In genomic region chr5:9513825-9514224, GRCh38 we compare ENCODE assay signal across 11 cellular contexts. TPM values are rescaled to one million over a fixed set of nuclear protein-coding genes. Genes with fewer than 3 reads are reported as not detected.
DNase-seq lines count a peak whose midpoint lies in the region; ATAC-seq, FAIRE-seq and TF ChIP-seq lines count a peak whose summit lies in the region.
"Had no signal": no experiment of that assay in that cellular context is flagged by ENCODE, and none has a peak within 500 bp of the region (broad histone marks: within the 10 kb centered on the region; RNA-seq: fewer than 3 reads in every experiment).

No MANE protein-coding gene starts in this region.

- H3K9ac ChIP-seq in liver (ENCODE audit: low read depth in 1 of 2, low read length in 2 of 2) (no peak overlapping the region), HepG2 (ENCODE audit: insufficient read depth, low read depth, low read length) (no peak overlapping the region)

- H3K4me3 ChIP-seq in liver (ENCODE audit: low read depth in 1 of 3, low read length in 3 of 3) (no peak overlapping the region), HepG2 (replicated peaks in 1 of 3; ENCODE audit: insufficient read depth in 1 of 3, low read depth in 2 of 3, low read length in 3 of 3) (no peak overlapping the region), astrocyte of the cerebellum (ENCODE audit: low read depth, low read length) (no peak overlapping the region)

- H3K27ac ChIP-seq in liver (ENCODE audit: low read depth in 1 of 2, low read length in 2 of 2) = no peak overlapping the region
- H3K27ac ChIP-seq in HepG2 (ENCODE audit: extremely low read length, insufficient read depth, low read length) = no peak overlapping the region

- CTCF ChIA-PET in HepG2 (lab: Yijun Ruan, JAX; ENCODE audit: low intra/inter-chr PET ratio, low total read pairs) = no interaction called here

- H4K20me1 ChIP-seq in HepG2 (ENCODE audit: insufficient read depth, low read length) = no peaks in the 10 kb centered on the region

- H3K27me3 ChIP-seq in liver (ENCODE audit: control insufficient read depth in 4 of 4, insufficient read depth in 4 of 4, low read length in 3 of 4) (peaks cover 0 to 4% (median 0%) of the 10 kb centered on the region in 4 donors), HepG2 (ENCODE audit: control insufficient read depth in 1 of 2, insufficient read depth in 2 of 2, low read length in 2 of 2) (no peaks in the 10 kb centered on the region; a peak in 1 of 5 replicates)

- WGBS in liver = 55% methylated on average over 4 of the region's 4 CpGs
- 1% methylated on average over 4 of the region's 4 CpGs for WGBS in HepG2 (ENCODE audit: low lambda C conversion rate)

- H2AFZ ChIP-seq in HepG2 (ENCODE audit: low read length) = no peak overlapping the region

- no peak for FAIRE-seq in HepG2 (lab: Jason Lieb, UNC)

- TF ChIP-seq EP300 in HepG2 (IDR thresholded peaks at IDR 0.05; ENCODE audit: low read depth in 2 of 2, low read length in 2 of 2) (no peak), HepG2 (CRISPR knock-in tag; IDR thresholded peaks at IDR 0.05; ENCODE audit: borderline replicate concordance) (no peak)

- H3K4me2 ChIP-seq in HepG2 (ENCODE audit: low read depth, low read length) = no peak overlapping the region

- H3K9me3 ChIP-seq in liver (ENCODE audit: control insufficient read depth in 4 of 4, low read length in 3 of 4) (no peaks in the 10 kb centered on the region), HepG2 (ENCODE audit: low read length) (no peaks in the 10 kb centered on the region)

- TF ChIP-seq POLR2A in HepG2 (IDR thresholded peaks at IDR 0.05; ENCODE audit: insufficient read depth in 1 of 2, low read depth in 2 of 2, low read length in 2 of 2) (no peak), GM18505 (IDR thresholded peaks at IDR 0.05; ENCODE audit: borderline replicate concordance, extremely low read depth, insufficient read depth, insufficient read length) (no peak)

- H3K79me2 ChIP-seq in HepG2 (ENCODE audit: insufficient read depth, low read length) = no peaks in the 10 kb centered on the region

- DNase-seq in HepG2 (ENCODE audit: low spot score) (no peak), astrocyte of the cerebellum (ENCODE audit: low read depth) (no peak), iris pigment epithelial cell (ENCODE audit: low read depth) (peak; percentile 42), NCI-H748 treated with DMSO at 0.1 percent for 48 hours (lab: John Stamatoyannopoulos, UW) (no peak), COR-L47 (lab: John Stamatoyannopoulos, UW) (no peak)
- DNase-seq: activated naive CD4-positive, alpha-beta T cell; NCI-H69; stimulated activated naive B cell treated with anti-CD40 and anti-IgM and Interleukin-4, amounts not matched to agents 10 μg/mL and 1 μg/mL and 100 μg/mL, for 72 hours had no signal

- in situ Hi-C loops in HepG2 (cut with HindIII; ENCODE audit: extremely low pct_ligation_motif_present, low pct_unique_long_range_greater_than_20kb) = no loop called here
- in situ Hi-C loops in astrocyte of the cerebellum (cut with HindIII; ENCODE audit: low sequenced_read_pairs) = no loop called here

- H3K4me1 ChIP-seq in liver (ENCODE audit: control insufficient read depth in 4 of 4, insufficient read depth in 4 of 4, low read length in 3 of 4) (no peaks in the 10 kb centered on the region), HepG2 (ENCODE audit: insufficient read depth, low read length) (no peaks in the 10 kb centered on the region)

- H3K36me3 ChIP-seq in liver (ENCODE audit: control insufficient read depth in 4 of 4, insufficient read depth in 3 of 4, low read depth in 1 of 4, low read length in 3 of 4) (no peaks in the 10 kb centered on the region), HepG2 (replicated peaks in 1 of 2; ENCODE audit: control insufficient read depth in 1 of 2, insufficient read depth in 2 of 2, low read length in 2 of 2) (no peaks in the 10 kb centered on the region)

- TF ChIP-seq RAD21 in liver (IDR thresholded peaks at IDR 0.05) (peak in 1 of 2 donors; percentile 55), HepG2 (CRISPR knock-in tag; IDR thresholded peaks at IDR 0.05) (no peak)

- ATAC-seq in HepG2 (no peak), GM21360 (IDR thresholded peaks at IDR 0.05; ENCODE audit: unreplicated experiment) (no peak), GM18505 (IDR thresholded peaks at IDR 0.05; ENCODE audit: unreplicated experiment) (no peak)
- ATAC-seq: stimulated activated naive B cell treated with anti-CD40 and anti-IgM and Interleukin-4, amounts not matched to agents 10 μg/mL and 1 μg/mL and 100 μg/mL, for 72 hours had no signal

- BruUV-seq in HepG2 (replicated peaks; lab: Mats Ljungman, UMichigan) = no TSS peak

- POLR2A ChIA-PET in HepG2 (lab: Yijun Ruan, JAX) = no interaction called here

- intact Hi-C loops in HepG2 (cut with micrococcal nuclease; ENCODE audit: unreplicated experiment) = no loop called here

- TF ChIP-seq CTCF in liver (IDR thresholded peaks at IDR 0.05; ENCODE audit: low read depth, low read length, missing input control) (peak; percentile 8), HepG2 (CRISPR knock-in tag; IDR thresholded peaks at IDR 0.05) (no peak), astrocyte of the cerebellum (IDR thresholded peaks at IDR 0.05; ENCODE audit: low read depth, low read length, missing control alignments) (peak; percentile 48)

TF ChIP-seq in liver, 16 proteins besides CTCF, POLR2A, EP300 and RAD21 (continues in another document):
- TF ChIP-seq YY1 (IDR thresholded peaks at IDR 0.05) (no peak), EGR1 (IDR thresholded peaks at IDR 0.05; ENCODE audit: low read depth in 2 of 2) (no peak), JUND (IDR thresholded peaks at IDR 0.05) (no peak), MAX (IDR thresholded peaks at IDR 0.05) (no peak)

TF ChIP-seq in HepG2, 621 proteins besides CTCF, POLR2A, EP300 and RAD21 (continues in another document):
- TF ChIP-seq ZNF546 (CRISPR knock-in tag; conservative IDR thresholded peaks at IDR 0.05) (no peak), ZNF44 (CRISPR knock-in tag; IDR thresholded peaks at IDR 0.05) (no peak), AGO1 (IDR thresholded peaks at IDR 0.05; ENCODE audit: low read depth, low read length, poor library complexity, severe bottlenecking) (no peak), PRDM4 (CRISPR knock-in tag; IDR thresholded peaks at IDR 0.05; ENCODE audit: borderline replicate concordance) (no peak), NFIC (IDR thresholded peaks at IDR 0.05; ENCODE audit: low read length) (no peak), ATF3 (CRISPR knock-in tag; IDR thresholded peaks at IDR 0.05) (no peak)

RNA-seq across cellular contexts. Expression of gene SEMA5A, which starts 32.0 kb away (rescaled TPM):
- 1 to 10 TPM; 4.9 to 5.8 TPM for total RNA-seq in liver
- 1 to 10 TPM; 1.1 to 1.4 TPM for polyA plus RNA-seq in liver
- not detected in 2 replicates for total RNA-seq in HepG2 (2016; rRNA removed; fragmentation: Illumina TruSeq; extraction: Trizol)
- total RNA-seq in HepG2 (2016; cell fraction: cytosol; rRNA removed; fragmentation: Illumina TruSeq; extraction: Trizol; ENCODE audit: low read depth) = not detected in 2 replicates
- not detected in 2 replicates for total RNA-seq in HepG2 (2016; cell fraction: insoluble cytoplasmic fraction; rRNA removed; fragmentation: Illumina TruSeq; extraction: Trizol)
- not detected in 2 replicates for total RNA-seq in HepG2 (2016; cell fraction: membrane; rRNA removed; fragmentation: Illumina TruSeq; extraction: Trizol)
- not detected in 2 replicates for total RNA-seq in HepG2 (2016; cell fraction: nucleus; rRNA removed; fragmentation: Illumina TruSeq; extraction: Trizol)
- polyA plus RNA-seq in HepG2 (2011; rRNA removed) = 0.01 TPM in 2 replicates
- polyA plus RNA-seq in HepG2 (2011; cell fraction: cytosol; rRNA removed) = under 0.01 and 0.01 TPM in 2 replicates
- 0.02 TPM in 1 of 2 replicates, not detected in the other for polyA plus RNA-seq in HepG2 (2011; cell fraction: nucleus; rRNA removed)
- not detected in 2 replicates for polyA plus RNA-seq in HepG2 (2012)
- not detected in 2 replicates for polyA plus RNA-seq in HepG2 (2016; cell fraction: cytosol; fragmentation: Illumina TruSeq; extraction: Trizol; ENCODE audit: low read depth)
- not detected in 2 replicates for polyA plus RNA-seq in HepG2 (2016; cell fraction: insoluble cytoplasmic fraction; fragmentation: Illumina TruSeq; extraction: Trizol; ENCODE audit: low read depth)
- not detected in 2 replicates for polyA plus RNA-seq in HepG2 (2016; cell fraction: membrane; fragmentation: Illumina TruSeq; extraction: Trizol; ENCODE audit: low read depth)
- not detected in 2 replicates for polyA plus RNA-seq in HepG2 (2016; cell fraction: nucleus; fragmentation: Illumina TruSeq; extraction: Trizol; ENCODE audit: insufficient read depth, low read depth)
- 0.02 TPM in 1 of 2 replicates, not detected in the other for polyA minus RNA-seq in HepG2 (2011; rRNA and poly(A)+ RNA removed; ENCODE audit: low replicate concordance)
- not detected in 2 replicates for polyA minus RNA-seq in HepG2 (2011; cell fraction: cytosol; rRNA and poly(A)+ RNA removed)
- under 0.01 TPM in 1 of 2 replicates, not detected in the other for polyA minus RNA-seq in HepG2 (2011; cell fraction: nucleus; rRNA and poly(A)+ RNA removed)
